Comparison of ENCODE assay signal across 9 cellular contexts in the genomic region with DNA sequence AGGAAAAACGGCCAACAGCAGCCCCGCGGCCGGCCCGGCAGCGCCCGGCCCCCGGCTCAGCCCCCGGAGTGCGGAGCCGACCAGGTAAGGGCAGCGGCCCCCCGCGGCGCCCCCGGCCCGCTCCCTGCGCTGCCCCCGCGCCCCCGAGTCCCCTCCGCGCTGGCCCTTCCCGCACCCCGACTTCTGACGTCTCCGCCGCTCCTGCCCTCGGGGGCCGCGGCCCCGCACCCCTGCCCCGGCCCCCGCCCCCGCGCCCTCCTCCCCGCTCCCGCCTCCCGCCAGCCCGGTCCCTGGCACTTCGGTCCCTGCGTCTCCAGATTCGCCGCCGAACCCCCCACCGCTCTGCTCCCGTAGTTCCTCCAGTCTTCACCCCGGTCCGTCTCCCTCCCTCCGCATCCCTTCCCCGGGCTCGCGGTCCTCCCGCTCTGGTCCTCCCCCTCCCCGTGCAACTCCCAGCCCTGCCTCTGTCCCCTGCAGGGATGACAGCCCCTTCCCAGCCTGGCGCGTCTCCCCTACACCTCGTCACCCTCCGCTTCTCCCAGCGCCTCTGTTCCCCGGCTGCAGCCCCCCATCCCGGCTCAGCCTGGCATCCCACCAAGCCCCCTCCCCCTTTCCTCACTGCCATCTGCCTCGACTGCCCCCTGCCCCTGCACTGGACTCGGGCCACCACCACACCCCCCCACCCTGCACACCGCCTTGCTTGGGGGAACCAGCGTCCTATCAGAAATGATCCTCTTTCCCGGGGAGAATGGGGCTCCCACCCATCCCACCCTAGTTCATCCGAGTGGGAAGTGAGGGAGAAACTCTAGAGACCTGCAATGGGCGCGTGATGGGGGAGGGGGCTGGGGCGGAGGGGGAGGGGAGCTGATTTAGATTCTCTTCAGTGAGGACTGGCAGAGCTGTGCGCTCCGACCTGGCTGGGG. TPM values are rescaled to one million over a fixed set of nuclear protein-coding genes. Genes with fewer than 3 reads are reported as not detected.
DNase-seq lines count a peak whose midpoint lies in the region; ATAC-seq, FAIRE-seq and TF ChIP-seq lines count a peak whose summit lies in the region.
"Had no signal": no experiment of that assay in that cellular context is flagged by ENCODE, and none has a peak within 500 bp of the region (broad histone marks: within the 10 kb centered on the region; RNA-seq: fewer than 3 reads in every experiment).

No MANE protein-coding gene starts in this region.

- POLR2A ChIA-PET in A549 (lab: Yijun Ruan, JAX) = no interaction called here
- POLR2A ChIA-PET in activated CD8-positive, alpha-beta T cell treated with anti-CD3 and anti-CD28 coated beads, Interleukin-2, amount 10 ng/mL, durations not matched to agents 7 days and 5 days (lab: Charles Lee) = no interaction called here

- peaks cover 8% of the 10 kb centered on the region for H3K4me1 Mint-ChIP-seq in chondrocyte (ENCODE audit: low read depth)
- peaks cover 0 to 6% of the 10 kb centered on the region in 2 donors for H3K4me1 Mint-ChIP-seq in natural killer cell treated with Interleukin-12 subunit alpha and Interleukin-12 subunit beta and Interleukin-15 and Interleukin-18, amount 100 ng/mL, for 72 hours (ENCODE audit: low read depth in 2 of 2)
- peaks cover 2% of the 10 kb centered on the region for H3K4me1 Mint-ChIP-seq in activated CD8-positive, alpha-beta T cell treated with anti-CD3 and anti-CD28 coated beads, Interleukin-2, amount 10 ng/mL, durations not matched to agents 7 days and 5 days (ENCODE audit: low read depth)

- peak overlapping the region; percentile 40 for H3K4me3 Mint-ChIP-seq in chondrocyte (ENCODE audit: unreplicated experiment)
- peak overlapping the region; percentile 50 for H3K4me3 Mint-ChIP-seq in natural killer cell treated with Interleukin-12 subunit alpha and Interleukin-12 subunit beta and Interleukin-15 and Interleukin-18, amount 100 ng/mL, for 72 hours
- H3K4me3 Mint-ChIP-seq in activated CD8-positive, alpha-beta T cell treated with anti-CD3 and anti-CD28 coated beads, Interleukin-2, amount 10 ng/mL, durations not matched to agents 7 days and 5 days = no peak overlapping the region

- H3K27ac ChIP-seq in A549 = peak overlapping the region; percentile 66 to 90; a peak in 5 of 6 replicates
- H3K27ac ChIP-seq: neutrophil had no signal

- FAIRE-seq in A549 (lab: Jason Lieb, UNC) (no peak), urothelium cell line (lab: Jason Lieb, UNC) (no peak)

- H3K27me3 Mint-ChIP-seq in chondrocyte (ENCODE audit: low read depth) = peaks cover 16% of the 10 kb centered on the region
- H3K27me3 Mint-ChIP-seq in natural killer cell treated with Interleukin-12 subunit alpha and Interleukin-12 subunit beta and Interleukin-15 and Interleukin-18, amount 100 ng/mL, for 72 hours = peaks cover 27 to 49% of the 10 kb centered on the region in 2 donors
- H3K27me3 Mint-ChIP-seq in activated CD8-positive, alpha-beta T cell treated with anti-CD3 and anti-CD28 coated beads, Interleukin-2, amount 10 ng/mL, durations not matched to agents 7 days and 5 days (ENCODE audit: low read depth) = peaks cover 50% of the 10 kb centered on the region

- CTCF ChIA-PET in A549 (lab: Yijun Ruan, JAX) = interaction anchor here (0.5 to 3.8 kb wide), 30 partner anchors 7 to 683 kb away, joined by 3 to 58 read pairs (median 4); no protein-coding TSS in a partner anchor
- CTCF ChIA-PET in activated CD8-positive, alpha-beta T cell treated with anti-CD3 and anti-CD28 coated beads, Interleukin-2, amount 10 ng/mL, durations not matched to agents 7 days and 5 days (lab: Charles Lee) = interaction anchor here (0.7 to 2.1 kb wide), 7 partner anchors 167 to 682 kb away, joined by 3 to 19 read pairs (median 3); no protein-coding TSS in a partner anchor

- TF ChIP-seq RAD21 in A549 (conservative IDR thresholded peaks at IDR 0.05 in 1 of 2, IDR thresholded peaks at IDR 0.05 in 1 of 2) = no peak

- DNase-seq in A549 (ENCODE audit: low read depth in 1 of 2, low spot score in 1 of 2) = no peak
- peak; percentile 93 for DNase-seq in chondrocyte (ENCODE audit: low spot score)
- no peak for DNase-seq in natural killer cell treated with Interleukin-12 subunit alpha and Interleukin-12 subunit beta and Interleukin-15 and Interleukin-18, amount 100 ng/mL, for 72 hours (ENCODE audit: low spot score)
- no peak for DNase-seq in activated CD8-positive, alpha-beta T cell treated with anti-CD3 and anti-CD28 coated beads, Interleukin-2, amount 10 ng/mL, durations not matched to agents 7 days and 5 days
- no peak for DNase-seq in urothelium cell line (ENCODE audit: low spot score)
- DNase-seq in NCI-H2081 treated with DMSO at 0.1 percent for 48 hours (lab: John Stamatoyannopoulos, UW) = no peak

- H3K9me3 Mint-ChIP-seq in chondrocyte (ENCODE audit: low read depth) = no peaks in the 10 kb centered on the region
- H3K9me3 Mint-ChIP-seq in natural killer cell treated with Interleukin-12 subunit alpha and Interleukin-12 subunit beta and Interleukin-15 and Interleukin-18, amount 100 ng/mL, for 72 hours = no peaks in the 10 kb centered on the region
- no peaks in the 10 kb centered on the region for H3K9me3 Mint-ChIP-seq in activated CD8-positive, alpha-beta T cell treated with anti-CD3 and anti-CD28 coated beads, Interleukin-2, amount 10 ng/mL, durations not matched to agents 7 days and 5 days (ENCODE audit: insufficient read depth)

- H3K9me3 ChIP-seq in A549 = no peaks in the 10 kb centered on the region
- H3K9me3 ChIP-seq: neutrophil had no signal

- no peak for TF ChIP-seq POLR2A in A549 (IDR thresholded peaks at IDR 0.05; ENCODE audit: low read length)

- no peaks in the 10 kb centered on the region for H3K36me3 Mint-ChIP-seq in chondrocyte (ENCODE audit: low read depth)
- no peaks in the 10 kb centered on the region for H3K36me3 Mint-ChIP-seq in natural killer cell treated with Interleukin-12 subunit alpha and Interleukin-12 subunit beta and Interleukin-15 and Interleukin-18, amount 100 ng/mL, for 72 hours
- H3K36me3 Mint-ChIP-seq in activated CD8-positive, alpha-beta T cell treated with anti-CD3 and anti-CD28 coated beads, Interleukin-2, amount 10 ng/mL, durations not matched to agents 7 days and 5 days (ENCODE audit: low read depth) = no peaks in the 10 kb centered on the region

- no peaks in the 10 kb centered on the region for H3K4me1 ChIP-seq in A549

- 51% methylated on average over 10 of the region's 73 CpGs for WGBS in A549 (ENCODE audit: missing lambda C conversion rate)

- TF ChIP-seq CTCF in A549 (IDR thresholded peaks at IDR 0.05) (no peak), chondrocyte (IDR thresholded peaks at IDR 0.05) (no peak)

- no peak for ATAC-seq in A549
- ATAC-seq in GM18867 (IDR thresholded peaks at IDR 0.05; ENCODE audit: unreplicated experiment) = peak; percentile 5
- no peak for ATAC-seq in natural killer cell treated with Interleukin-12 subunit alpha and Interleukin-12 subunit beta and Interleukin-15 and Interleukin-18, amount 100 ng/mL, for 72 hours
- no peak for ATAC-seq in activated CD8-positive, alpha-beta T cell treated with anti-CD3 and anti-CD28 coated beads, Interleukin-2, amount 10 ng/mL, durations not matched to agents 7 days and 5 days
- ATAC-seq in GM18498 (IDR thresholded peaks at IDR 0.05; ENCODE audit: unreplicated experiment) = no peak

- peak overlapping the region; percentile 98 for H3K4me2 ChIP-seq in A549

- TF ChIP-seq EP300 in A549 (IDR thresholded peaks at IDR 0.05) = no peak

- H3K4me3 ChIP-seq in A549 = peak overlapping the region; percentile 70

- H3K27ac Mint-ChIP-seq in chondrocyte (ENCODE audit: unreplicated experiment) = no peak overlapping the region
- no peak overlapping the region for H3K27ac Mint-ChIP-seq in natural killer cell treated with Interleukin-12 subunit alpha and Interleukin-12 subunit beta and Interleukin-15 and Interleukin-18, amount 100 ng/mL, for 72 hours
- H3K27ac Mint-ChIP-seq in activated CD8-positive, alpha-beta T cell treated with anti-CD3 and anti-CD28 coated beads, Interleukin-2, amount 10 ng/mL, durations not matched to agents 7 days and 5 days = no peak overlapping the region

TF ChIP-seq in A549, 52 proteins besides CTCF, POLR2A, EP300 and RAD21:
- TF ChIP-seq RARB (CRISPR knock-in tag; IDR thresholded peaks at IDR 0.05) = no peak
TF ChIP-seq in A549: peak in this region for 0.

RNA-seq across cellular contexts. Expression of a gene that starts 0.5 kb away (rescaled TPM):
- polyA plus RNA-seq in A549 (2011; rRNA removed) (0.01 and 0.03 TPM in 2 replicates), A549 (2017; fragmentation: RNase III; extraction: RNeasy Plus Mini Kit Qiagen cat#74134 plus additional on column Dnase treatment) (not detected in 3 replicates)
- 0.01 TPM in 2 replicates for polyA plus RNA-seq in A549 (2012; cell fraction: cytosol; rRNA removed)
- 0.01 TPM in 1 of 2 replicates, not detected in the other for polyA plus RNA-seq in A549 (2012; cell fraction: nucleus; rRNA removed)
- polyA minus RNA-seq in A549 (2011; rRNA and poly(A)+ RNA removed) = 0.24 TPM in 1 of 2 replicates, not detected in the other
- 0.37 to 0.51 TPM (median 0.49 TPM) in 3 replicates for total RNA-seq in chondrocyte
- total RNA-seq in natural killer cell treated with Interleukin-12 subunit alpha and Interleukin-12 subunit beta and Interleukin-15 and Interleukin-18, amount 100 ng/mL, for 72 hours = 1 to 10 TPM; 1.4 to 1.8 TPM
- total RNA-seq in activated CD8-positive, alpha-beta T cell treated with anti-CD3 and anti-CD28 coated beads, Interleukin-2, amount 10 ng/mL, durations not matched to agents 7 days and 5 days = not detected
